8 cellular contexts compared by ENCODE assay signal in genomic region chr14:80364274-80364673, GRCh38.
DNase-seq lines count a peak whose midpoint lies in the region; ATAC-seq, FAIRE-seq and TF ChIP-seq lines count a peak whose summit lies in the region.
"Had no signal": no experiment of that assay in that cellular context is flagged by ENCODE, and none has a peak within 500 bp of the region (broad histone marks: within the 10 kb centered on the region; RNA-seq: fewer than 3 reads in every experiment).

No MANE protein-coding gene starts in this region.

- no peaks in the 10 kb centered on the region for H3K27me3 ChIP-seq in MM.1S (replicated peaks; ENCODE audit: insufficient read depth, low read length)
- H3K27me3 ChIP-seq in astrocyte (ENCODE audit: insufficient read depth, low read length) = no peaks in the 10 kb centered on the region

- H3K4me3 ChIP-seq in MM.1S (ENCODE audit: low read length) (no peak overlapping the region), astrocyte (ENCODE audit: insufficient read depth, low read depth, low read length) (no peak overlapping the region)

- H3F3A ChIP-seq in MM.1S (ENCODE audit: insufficient read depth, low read length) = no peaks in the 10 kb centered on the region

- H3K36me3 Mint-ChIP-seq in astrocyte (ENCODE audit: low read depth, unreplicated experiment) (no peaks in the 10 kb centered on the region), nephron progenitor cell (ENCODE audit: low read depth) (no peaks in the 10 kb centered on the region)

- H3K9me3 ChIP-seq in MM.1S (replicated peaks; ENCODE audit: insufficient read depth, low read length) (no peaks in the 10 kb centered on the region), astrocyte (ENCODE audit: insufficient read depth, low read depth, low read length) (no peaks in the 10 kb centered on the region)

- ATAC-seq in GM19467 (IDR thresholded peaks at IDR 0.05; ENCODE audit: unreplicated experiment) (no peak), HG03520 (IDR thresholded peaks at IDR 0.05; ENCODE audit: unreplicated experiment) (no peak)

- DNase-seq in MM.1S (no peak), astrocyte (ENCODE audit: low read depth) (peak; percentile 19), nephron progenitor cell (no peak), cortex of kidney (lab: John Stamatoyannopoulos, UW) (no peak)
- DNase-seq: T-helper 2 cell had no signal

- H3K9me3 Mint-ChIP-seq in astrocyte (ENCODE audit: unreplicated experiment) = no peaks in the 10 kb centered on the region
- no peaks in the 10 kb centered on the region for H3K9me3 Mint-ChIP-seq in nephron progenitor cell

- H3K4me1 ChIP-seq in MM.1S (ENCODE audit: low read length) = no peaks in the 10 kb centered on the region
- H3K4me1 ChIP-seq in astrocyte (ENCODE audit: insufficient read depth, low read length) = no peaks in the 10 kb centered on the region

- H2AFZ ChIP-seq in MM.1S (ENCODE audit: low read length) (no peak overlapping the region), astrocyte (ENCODE audit: low read depth, low read length) (no peak overlapping the region)

- no peak overlapping the region for H3K4me3 Mint-ChIP-seq in astrocyte (ENCODE audit: unreplicated experiment)
- H3K4me3 Mint-ChIP-seq in nephron progenitor cell = no peak overlapping the region

- H3K4me2 ChIP-seq in MM.1S (ENCODE audit: low read depth, low read length) (no peak overlapping the region), astrocyte (ENCODE audit: low read length) (no peak overlapping the region)

- H3K4me1 Mint-ChIP-seq in astrocyte (ENCODE audit: low read depth, unreplicated experiment) (peaks cover 11% of the 10 kb centered on the region), nephron progenitor cell (peaks cover 21% of the 10 kb centered on the region)

- TF ChIP-seq CTCF in GM12873 (IDR thresholded peaks at IDR 0.05; ENCODE audit: insufficient read depth, low read depth, low read length, missing control alignments) = peak; percentile 27
- peak; percentile 26 for TF ChIP-seq CTCF in MM.1S (IDR thresholded peaks at IDR 0.05; ENCODE audit: low read length)
- peak; percentile 25 for TF ChIP-seq CTCF in astrocyte (IDR thresholded peaks at IDR 0.05; ENCODE audit: insufficient read depth, low read depth, low read length)
- no peak for TF ChIP-seq CTCF in nephron progenitor cell (IDR thresholded peaks at IDR 0.05)

- H3K27ac ChIP-seq in MM.1S (ENCODE audit: low read length) (no peak overlapping the region), astrocyte (ENCODE audit: low read depth, low read length) (no peak overlapping the region)

- H3K36me3 ChIP-seq in MM.1S (replicated peaks; ENCODE audit: insufficient read depth, low read length) (no peaks in the 10 kb centered on the region), astrocyte (ENCODE audit: insufficient read depth, low read length) (no peaks in the 10 kb centered on the region)

- no peaks in the 10 kb centered on the region for H3K9me2 ChIP-seq in MM.1S (replicated peaks; ENCODE audit: insufficient read depth, low read length)

- FAIRE-seq in astrocyte (lab: Jason Lieb, UNC) = no peak

- H3K27ac Mint-ChIP-seq in astrocyte (ENCODE audit: unreplicated experiment) = no peak overlapping the region
- H3K27ac Mint-ChIP-seq in nephron progenitor cell = peak overlapping the region; percentile 25

- H3K9ac ChIP-seq in MM.1S (ENCODE audit: low read length) = no peak overlapping the region
- H3K9ac ChIP-seq in astrocyte (ENCODE audit: low read length) = no peak overlapping the region

- no peaks in the 10 kb centered on the region for H3K27me3 Mint-ChIP-seq in astrocyte (ENCODE audit: low read depth, unreplicated experiment)
- no peaks in the 10 kb centered on the region for H3K27me3 Mint-ChIP-seq in nephron progenitor cell (ENCODE audit: low read depth, poor library complexity)

- no peaks in the 10 kb centered on the region for H4K20me1 ChIP-seq in MM.1S (ENCODE audit: insufficient read depth, low read length)
- no peaks in the 10 kb centered on the region for H4K20me1 ChIP-seq in astrocyte (ENCODE audit: insufficient read depth, low read length)

- no peaks in the 10 kb centered on the region for H3K79me2 ChIP-seq in MM.1S (ENCODE audit: low read length)
- H3K79me2 ChIP-seq in astrocyte (ENCODE audit: insufficient read depth, low read length) = no peaks in the 10 kb centered on the region
